In genomic region chr11:120811199-120811598, GRCh38 we compare ENCODE assay signal across 35 cellular contexts.
"Had no signal": no experiment of that assay in that cellular context is flagged by ENCODE, and none has a peak within 500 bp of the region (broad histone marks: within the 10 kb centered on the region; RNA-seq: fewer than 3 reads in every experiment).

No MANE protein-coding gene starts in this region.

- H3K4me1 ChIP-seq: adrenal gland, body of pancreas, breast epithelium had no signal

- H3K36me3 Mint-ChIP-seq: activated CD4-positive, alpha-beta memory T cell treated with anti-CD3 and anti-CD28 coated beads for 36 hours; activated naive CD4-positive, alpha-beta T cell treated with anti-CD3 and anti-CD28 coated beads, Interleukin-2, amount 50 U/mL, for 72 hours; activated naive CD8-positive, alpha-beta T cell treated with anti-CD3 and anti-CD28 coated beads for 36 hours had no signal

- H3K9me3 Mint-ChIP-seq: activated B cell treated with CpG ODN at 0.5 μM for 24 hours; activated CD4-positive, alpha-beta memory T cell treated with anti-CD3 and anti-CD28 coated beads for 36 hours; activated CD4-positive, alpha-beta T cell treated with anti-CD3 and anti-CD28 coated beads, Interleukin-2, amount 10 ng/mL, durations not matched to agents 24 days and 14 days; activated CD8-positive, alpha-beta T cell treated with anti-CD3 and anti-CD28 coated beads for 36 hours; activated naive CD4-positive, alpha-beta T cell treated with anti-CD3 and anti-CD28 coated beads for 36 hours; activated naive CD4-positive, alpha-beta T cell treated with anti-CD3 and anti-CD28 coated beads, Interleukin-2, amount 50 U/mL, for 72 hours; activated naive CD8-positive, alpha-beta T cell treated with anti-CD3 and anti-CD28 coated beads for 36 hours; activated T-cell treated with anti-CD3 and anti-CD28 coated beads, Interleukin-2, amount 50 U/mL, for 4 hours; activated T-cell treated with anti-CD3 and anti-CD28 coated beads, Interleukin-2, amount 50 U/mL, for 72 hours; activated T-helper 1 cell treated with anti-CD3 and anti-CD28 coated beads, Interleukin-12 subunit alpha, Interleukin-12 subunit beta, Interleukin-2, Interleukin-4 antibody, amounts not matched to agents 30 ng/mL and 10 ng/mL and 1 ng/mL, durations not matched to agents 14 hours and 24 hours and 36 hours; activated T-helper 17 cell treated with anti-CD3 and anti-CD28 coated beads, Interleukin-2, amount 50 U/mL, for 72 hours; T-helper 1 cell treated with Interleukin-12 subunit alpha and Interleukin-12 subunit beta and Interleukin-4 antibody, amounts not matched to agents 30 μg/mL and 1 μg/mL, for 36 hours; T-helper 2 cell treated with Interferon-gamma antibody and Interleukin-4, amounts not matched to agents 5 μg/mL and 100 μg/mL, for 36 hours had no signal

- H3K4me3 Mint-ChIP-seq: activated B cell treated with CpG ODN at 0.5 μM for 24 hours; activated CD4-positive, alpha-beta memory T cell treated with anti-CD3 and anti-CD28 coated beads for 36 hours; activated CD4-positive, alpha-beta T cell treated with anti-CD3 and anti-CD28 coated beads, Interleukin-2, amount 10 ng/mL, durations not matched to agents 24 days and 14 days; activated CD8-positive, alpha-beta T cell treated with anti-CD3 and anti-CD28 coated beads for 36 hours; activated naive CD4-positive, alpha-beta T cell treated with anti-CD3 and anti-CD28 coated beads for 36 hours; activated naive CD8-positive, alpha-beta T cell treated with anti-CD3 and anti-CD28 coated beads for 36 hours; activated T-cell treated with anti-CD3 and anti-CD28 coated beads, Interleukin-2, amount 50 U/mL, for 4 hours; activated T-cell treated with anti-CD3 and anti-CD28 coated beads, Interleukin-2, amount 50 U/mL, for 72 hours; activated T-helper 1 cell treated with anti-CD3 and anti-CD28 coated beads, Interleukin-12 subunit alpha, Interleukin-12 subunit beta, Interleukin-2, Interleukin-4 antibody, amounts not matched to agents 30 ng/mL and 10 ng/mL and 1 ng/mL, durations not matched to agents 14 hours and 24 hours and 36 hours; activated T-helper 17 cell treated with anti-CD3 and anti-CD28 coated beads, Interleukin-2, amount 50 U/mL, for 72 hours; T-helper 1 cell treated with Interleukin-12 subunit alpha and Interleukin-12 subunit beta and Interleukin-4 antibody, amounts not matched to agents 30 μg/mL and 1 μg/mL, for 36 hours; T-helper 2 cell treated with Interferon-gamma antibody and Interleukin-4, amounts not matched to agents 5 μg/mL and 100 μg/mL, for 36 hours had no signal

- H3K9me3 ChIP-seq: adrenal gland, body of pancreas, breast epithelium had no signal

- H3K27me3 ChIP-seq: adrenal gland, body of pancreas, brain microvascular endothelial cell had no signal

- H3K36me3 ChIP-seq: adrenal gland, brain microvascular endothelial cell, breast epithelium had no signal

- ATAC-seq: activated CD8-positive, alpha-beta T cell treated with anti-CD3 and anti-CD28 coated beads for 36 hours; activated naive CD4-positive, alpha-beta T cell treated with anti-CD3 and anti-CD28 coated beads, Interleukin-2, amount 50 U/mL, for 72 hours; activated T-cell treated with anti-CD3 and anti-CD28 coated beads, Interleukin-2, amount 50 U/mL, for 4 hours; activated T-cell treated with anti-CD3 and anti-CD28 coated beads, Interleukin-2, amount 50 U/mL, for 72 hours; activated T-helper 17 cell treated with anti-CD3 and anti-CD28 coated beads, Interleukin-2, amount 50 U/mL, for 72 hours; body of pancreas had no signal

- H3K27ac Mint-ChIP-seq: activated B cell treated with CpG ODN at 0.5 μM for 24 hours; activated CD4-positive, alpha-beta memory T cell treated with anti-CD3 and anti-CD28 coated beads for 36 hours; activated CD4-positive, alpha-beta T cell treated with anti-CD3 and anti-CD28 coated beads, Interleukin-2, amount 10 ng/mL, durations not matched to agents 24 days and 14 days; activated CD8-positive, alpha-beta T cell treated with anti-CD3 and anti-CD28 coated beads for 36 hours; activated naive CD4-positive, alpha-beta T cell treated with anti-CD3 and anti-CD28 coated beads for 36 hours; activated naive CD4-positive, alpha-beta T cell treated with anti-CD3 and anti-CD28 coated beads, Interleukin-2, amount 50 U/mL, for 72 hours; activated naive CD8-positive, alpha-beta T cell treated with anti-CD3 and anti-CD28 coated beads for 36 hours; activated T-cell treated with anti-CD3 and anti-CD28 coated beads, Interleukin-2, amount 50 U/mL, for 72 hours; activated T-helper 1 cell treated with anti-CD3 and anti-CD28 coated beads, Interleukin-12 subunit alpha, Interleukin-12 subunit beta, Interleukin-2, Interleukin-4 antibody, amounts not matched to agents 30 ng/mL and 10 ng/mL and 1 ng/mL, durations not matched to agents 14 hours and 24 hours and 36 hours; activated T-helper 17 cell treated with anti-CD3 and anti-CD28 coated beads, Interleukin-2, amount 50 U/mL, for 72 hours; T-helper 1 cell treated with Interleukin-12 subunit alpha and Interleukin-12 subunit beta and Interleukin-4 antibody, amounts not matched to agents 30 μg/mL and 1 μg/mL, for 36 hours; T-helper 2 cell treated with Interferon-gamma antibody and Interleukin-4, amounts not matched to agents 5 μg/mL and 100 μg/mL, for 36 hours had no signal

- H3K4me1 Mint-ChIP-seq: activated B cell treated with CpG ODN at 0.5 μM for 24 hours; activated CD4-positive, alpha-beta T cell treated with anti-CD3 and anti-CD28 coated beads, Interleukin-2, amount 10 ng/mL, durations not matched to agents 24 days and 14 days; activated naive CD8-positive, alpha-beta T cell treated with anti-CD3 and anti-CD28 coated beads for 36 hours; activated T-helper 17 cell treated with anti-CD3 and anti-CD28 coated beads, Interleukin-2, amount 50 U/mL, for 72 hours had no signal

- DNase-seq: activated B cell treated with CpG ODN at 0.5 μM for 24 hours; activated CD4-positive, alpha-beta memory T cell treated with anti-CD3 and anti-CD28 coated beads for 36 hours; activated CD4-positive, alpha-beta T cell treated with anti-CD3 and anti-CD28 coated beads for 4 hours; activated CD4-positive, alpha-beta T cell treated with anti-CD3 and anti-CD28 coated beads, Interleukin-2, amount 10 ng/mL, durations not matched to agents 24 days and 14 days; activated CD4-positive, alpha-beta T cell treated with anti-CD3 and anti-CD28 coated beads, Interleukin-2, amount 50 U/mL, for 1 hour; activated CD4-positive, alpha-beta T cell treated with anti-CD3 and anti-CD28 coated beads, Interleukin-2, amount 50 U/mL, for 4 hours; activated CD4-positive, CD25-positive, alpha-beta regulatory T cell treated with anti-CD3 and anti-CD28 coated beads, Interleukin-2, amount 50 U/mL, for 72 hours; activated CD8-positive, alpha-beta memory T cell treated with anti-CD3 and anti-CD28 coated beads, Interleukin-2, amount 50 U/mL, for 4 hours; activated CD8-positive, alpha-beta T cell treated with anti-CD3 and anti-CD28 coated beads for 36 hours; activated effector memory CD4-positive, alpha-beta T cell treated with anti-CD3 and anti-CD28 coated beads, Interleukin-2, amount 50 U/mL, for 16 hours; activated gamma-delta T cell treated with Interleukin-2 at 50 U/mL for 16 hours; activated naive CD4-positive, alpha-beta T cell; activated naive CD4-positive, alpha-beta T cell treated with anti-CD3 and anti-CD28 coated beads for 36 hours; activated naive CD4-positive, alpha-beta T cell treated with anti-CD3 and anti-CD28 coated beads, Interleukin-2, amount 50 U/mL, for 16 hours; activated naive CD8-positive, alpha-beta T cell treated with anti-CD3 and anti-CD28 coated beads for 36 hours; activated T-cell treated with anti-CD3 and anti-CD28 coated beads for 4 hours; activated T-cell treated with anti-CD3 and anti-CD28 coated beads, Interleukin-2, amount 50 U/mL, for 1 hour; activated T-cell treated with anti-CD3 and anti-CD28 coated beads, Interleukin-2, amount 50 U/mL, for 4 hours; activated T-cell treated with anti-CD3 and anti-CD28 coated beads, Interleukin-2, amount 50 U/mL, for 72 hours; adrenal gland; amniotic stem cell; aorta; body of pancreas; brain microvascular endothelial cell; central memory CD4-positive, alpha-beta T cell; T-helper 1 cell; T-helper 2 cell; T-helper 9 cell had no signal

- H3K27ac ChIP-seq: adrenal gland, body of pancreas, brain microvascular endothelial cell, breast epithelium, VCaP had no signal

- H3K4me3 ChIP-seq: adrenal gland, body of pancreas, breast epithelium had no signal
